20 cellular contexts compared by ENCODE assay signal in the genomic region with DNA sequence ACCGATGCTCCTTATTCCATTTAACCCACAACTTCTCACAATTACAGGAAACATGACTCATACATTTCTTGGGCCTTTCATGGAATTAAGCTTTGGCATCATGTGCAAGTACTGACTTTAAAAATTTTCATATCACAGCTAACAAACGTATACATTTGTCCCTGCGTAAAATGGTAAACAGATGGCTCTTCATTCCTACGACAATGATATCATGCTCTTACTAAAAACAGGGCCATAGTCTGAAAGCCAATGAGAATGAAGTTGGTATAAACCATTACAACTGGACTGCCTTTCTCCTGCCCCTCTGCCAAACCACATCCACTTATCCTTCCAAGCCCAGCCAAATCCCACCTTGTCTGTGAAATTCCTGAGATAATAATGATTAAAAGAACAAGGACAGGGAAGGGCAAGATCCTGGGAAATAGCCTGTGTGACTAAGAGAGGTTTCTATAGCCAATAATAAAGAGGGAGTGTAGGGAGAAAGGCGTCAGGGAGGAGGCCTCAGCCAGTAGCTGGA. TPM values are rescaled to one million over a fixed set of nuclear protein-coding genes. Genes with fewer than 3 reads are reported as not detected.
DNase-seq lines count a peak whose midpoint lies in the region; TF ChIP-seq lines count a peak whose summit lies in the region.
"Had no signal": no experiment of that assay in that cellular context is flagged by ENCODE, and none has a peak within 500 bp of the region (broad histone marks: within the 10 kb centered on the region; RNA-seq: fewer than 3 reads in every experiment).

No MANE protein-coding gene starts in this region.

- H3K4me1 Mint-ChIP-seq in MCF 10A (ENCODE audit: insufficient read depth, unreplicated experiment), result peaks cover 21% of the 10 kb centered on the region
- H3K4me1 Mint-ChIP-seq in activated CD4-positive, alpha-beta memory T cell treated with anti-CD3 and anti-CD28 coated beads, Interleukin-2, amount 10 ng/mL, durations not matched to agents 7 days and 5 days, result peaks cover 5% of the 10 kb centered on the region

- H3K36me3 ChIP-seq in breast epithelium, result no peaks in the 10 kb centered on the region
- H3K36me3 ChIP-seq: neural progenitor cell, tibial artery had no signal

- H3K4me3 ChIP-seq in breast epithelium (no peak overlapping the region), fibroblast of the aortic adventitia (ENCODE audit: low read depth, low read length) (no peak overlapping the region)
- H3K4me3 ChIP-seq: neural progenitor cell, PC-9, tibial artery had no signal

- H3K4me3 Mint-ChIP-seq in MCF 10A (ENCODE audit: unreplicated experiment), result no peak overlapping the region
- H3K4me3 Mint-ChIP-seq in activated CD4-positive, alpha-beta memory T cell treated with anti-CD3 and anti-CD28 coated beads, Interleukin-2, amount 10 ng/mL, durations not matched to agents 7 days and 5 days, result no peak overlapping the region
- H3K4me3 Mint-ChIP-seq: activated naive CD8-positive, alpha-beta T cell; neural progenitor cell had no signal

- H3K9me3 Mint-ChIP-seq in MCF 10A (ENCODE audit: unreplicated experiment), result peaks cover 9% of the 10 kb centered on the region
- no peaks in the 10 kb centered on the region for H3K9me3 Mint-ChIP-seq in activated CD4-positive, alpha-beta memory T cell treated with anti-CD3 and anti-CD28 coated beads, Interleukin-2, amount 10 ng/mL, durations not matched to agents 7 days and 5 days

- peak overlapping the region in 1 of 2 donors; percentile 6 for H3K27ac ChIP-seq in breast epithelium
- H3K27ac ChIP-seq: 22Rv1, neural progenitor cell, PC-9, tibial artery had no signal

- no peaks in the 10 kb centered on the region for H3K4me1 ChIP-seq in breast epithelium

- H3K36me3 Mint-ChIP-seq in MCF 10A (ENCODE audit: insufficient read depth, unreplicated experiment), result no peaks in the 10 kb centered on the region
- no peaks in the 10 kb centered on the region for H3K36me3 Mint-ChIP-seq in activated CD4-positive, alpha-beta memory T cell treated with anti-CD3 and anti-CD28 coated beads, Interleukin-2, amount 10 ng/mL, durations not matched to agents 7 days and 5 days (ENCODE audit: low read depth)
- H3K36me3 Mint-ChIP-seq: neural progenitor cell had no signal

- no peaks in the 10 kb centered on the region for H3K27me3 Mint-ChIP-seq in MCF 10A (ENCODE audit: insufficient read depth, unreplicated experiment)
- H3K27me3 Mint-ChIP-seq in activated CD4-positive, alpha-beta memory T cell treated with anti-CD3 and anti-CD28 coated beads, Interleukin-2, amount 10 ng/mL, durations not matched to agents 7 days and 5 days, result peaks cover 34% of the 10 kb centered on the region

- no peak for TF ChIP-seq POLR2A in breast epithelium (IDR thresholded peaks at IDR 0.05)

- no peak for TF ChIP-seq CTCF in MCF 10A (IDR thresholded peaks at IDR 0.05; ENCODE audit: unreplicated experiment)
- TF ChIP-seq CTCF in breast epithelium (IDR thresholded peaks at IDR 0.05), result no peak
- no peak for TF ChIP-seq CTCF in fibroblast of the aortic adventitia (IDR thresholded peaks at IDR 0.05; ENCODE audit: insufficient read depth, low read length)
- TF ChIP-seq CTCF in GM13976 (IDR thresholded peaks at IDR 0.05; ENCODE audit: borderline replicate concordance, control extremely low read depth, extremely low read depth, insufficient read depth, missing control alignments), result no peak

- POLR2A ChIA-PET in MCF 10A (lab: Yijun Ruan, JAX), result interaction anchor here (0.6 to 0.9 kb wide), 3 partner anchors 32 to 373 kb away, joined by 3 read pairs; no protein-coding TSS in a partner anchor
- POLR2A ChIA-PET in activated CD4-positive, alpha-beta memory T cell treated with anti-CD3 and anti-CD28 coated beads, Interleukin-2, amount 10 ng/mL, durations not matched to agents 7 days and 5 days (lab: Charles Lee), result no interaction called here

- CTCF ChIA-PET in MCF 10A (lab: Yijun Ruan, JAX), result no interaction called here
- CTCF ChIA-PET in activated CD4-positive, alpha-beta memory T cell treated with anti-CD3 and anti-CD28 coated beads, Interleukin-2, amount 10 ng/mL, durations not matched to agents 7 days and 5 days (lab: Charles Lee), result no interaction called here

- H3K27ac Mint-ChIP-seq in MCF 10A (ENCODE audit: low read depth, unreplicated experiment), result peak overlapping the region; percentile 84
- H3K27ac Mint-ChIP-seq in activated CD4-positive, alpha-beta memory T cell treated with anti-CD3 and anti-CD28 coated beads, Interleukin-2, amount 10 ng/mL, durations not matched to agents 7 days and 5 days, result no peak overlapping the region
- H3K27ac Mint-ChIP-seq: activated naive CD8-positive, alpha-beta T cell; neural progenitor cell had no signal

- no TSS peak for BruUV-seq in MCF 10A (replicated peaks; lab: Mats Ljungman, UMichigan)

- intact Hi-C loops in MCF 10A (cut with micrococcal nuclease) (no loop called here), breast epithelium (cut with DNase I; ENCODE audit: low total_unique reads) (no loop called here)

- H3K27me3 ChIP-seq in breast epithelium, result no peaks in the 10 kb centered on the region
- H3K27me3 ChIP-seq: neural progenitor cell, tibial artery had no signal

- in situ Hi-C loops in GM13976 (cut with MboI; ENCODE audit: low sequenced_read_pairs, unreplicated experiment), result no loop called here

- DNase-seq in MCF 10A (ENCODE audit: unreplicated experiment) (peak; percentile 88), breast epithelium (ENCODE audit: low spot score in 2 of 2) (no peak), amniotic epithelial cell (ENCODE audit: low read depth) (peak; percentile 93), fibroblast of the aortic adventitia (ENCODE audit: low read depth) (peak; percentile 99), cortex of kidney (lab: John Stamatoyannopoulos, UW) (no peak), GM13976 (ENCODE audit: low spot score) (no peak)
- no peak for DNase-seq in activated CD4-positive, CD25-positive, alpha-beta regulatory T cell treated with anti-CD3 and anti-CD28 coated beads, Interleukin-2, amount 50 U/mL, for 72 hours
- DNase-seq in activated CD4-positive, alpha-beta memory T cell treated with anti-CD3 and anti-CD28 coated beads, Interleukin-2, amount 10 ng/mL, durations not matched to agents 7 days and 5 days, result no peak
- DNase-seq: head of caudate nucleus; NCI-H1092 treated with DMSO at 0.1 percent for 48 hours; NCI-H446 treated with DMSO at 0.1 percent for 48 hours; PC-9; stimulated activated CD4-positive, alpha-beta T cell treated with anti-CD3 and anti-CD28 coated beads, Interleukin-12 subunit alpha, Interleukin-12 subunit beta, amount 100 ng/mL, for 4 hours; tibial artery had no signal

- H3K9me3 ChIP-seq in breast epithelium, result peaks cover 0 to 11% of the 10 kb centered on the region in 2 donors
- H3K9me3 ChIP-seq: tibial artery had no signal

RNA-seq across cellular contexts. Expression of a gene that starts 44.9 kb away (rescaled TPM):
- total RNA-seq in MCF 10A (2022) (not detected in 2 replicates), breast epithelium (1 to 10 TPM; 1.9 to 5.2 (median 2.6) TPM), fibroblast of the aortic adventitia (ENCODE audit: low replicate concordance) (not detected in 2 replicates)
- total RNA-seq in activated CD4-positive, alpha-beta memory T cell treated with anti-CD3 and anti-CD28 coated beads, Interleukin-2, amount 10 ng/mL, durations not matched to agents 7 days and 5 days, result not detected
- total RNA-seq: activated CD8-positive, alpha-beta memory T cell treated with anti-CD3 and anti-CD28 coated beads for 36 hours; H1; T-helper 2 cell treated with Interferon-gamma antibody and Interleukin-4, amounts not matched to agents 100 ng/mL and 5 ng/mL, for 36 hours had no signal

Comparison
In these comparisons a context has a peak if more than half of its experiments do, and no peak if none do; other contexts are left out.
1. DNase-seq: peak in MCF 10A (single experiment), amniotic epithelial cell (single experiment) and fibroblast of the aortic adventitia (single experiment); none in breast epithelium (0 of 2), activated CD4-positive, CD25-positive, alpha-beta regulatory T cell treated with anti-CD3 and anti-CD28 coated beads, Interleukin-2, amount 50 U/mL, for 72 hours (single experiment), cortex of kidney (single experiment), GM13976 (single experiment) and activated CD4-positive, alpha-beta memory T cell treated with anti-CD3 and anti-CD28 coated beads, Interleukin-2, amount 10 ng/mL, durations not matched to agents 7 days and 5 days (single experiment).